Comparison of ENCODE assay signal across 1 cellular context in genomic region chr5:123095694-123096120, GRCh38.
TF ChIP-seq lines count a peak whose summit lies in the region.

No MANE protein-coding gene starts in this region.

TF ChIP-seq in WTC11, 78 proteins besides CTCF, POLR2A, EP300 and RAD21 (continued from another document):
- no peak for TF ChIP-seq ARID4B (CRISPR knock-in tag; IDR thresholded peaks at IDR 0.05; ENCODE audit: borderline replicate concordance)
- no peak for TF ChIP-seq TCF7 (CRISPR knock-in tag; IDR thresholded peaks at IDR 0.05; ENCODE audit: low read depth)
- TF ChIP-seq NR3C1 (CRISPR knock-in tag; conservative IDR thresholded peaks at IDR 0.05; ENCODE audit: low read depth) = no peak
- no peak for TF ChIP-seq ZNF425 (CRISPR knock-in tag; conservative IDR thresholded peaks at IDR 0.05)
- TF ChIP-seq USF2 (CRISPR knock-in tag; IDR thresholded peaks at IDR 0.05) = no peak
- no peak for TF ChIP-seq ZMAT4 (CRISPR knock-in tag; IDR thresholded peaks at IDR 0.05)
- TF ChIP-seq ZNF232 (CRISPR knock-in tag; IDR thresholded peaks at IDR 0.05) = no peak
- no peak for TF ChIP-seq ZNF671 (CRISPR knock-in tag; IDR thresholded peaks at IDR 0.05)
- no peak for TF ChIP-seq ZNF219 (CRISPR knock-in tag; IDR thresholded peaks at IDR 0.05; ENCODE audit: borderline replicate concordance)
